In genomic region chr11:13126430-13126829, GRCh38 we compare ENCODE assay signal across 13 cellular contexts.
A peak's percentile ranks its signal among the peaks of the same experiment; 100 is the strongest.
DNase-seq lines count a peak whose midpoint lies in the region.
"Had no signal": no experiment of that assay in that cellular context is flagged by ENCODE, and none has a peak within 500 bp of the region (broad histone marks: within the 10 kb centered on the region; RNA-seq: fewer than 3 reads in every experiment).

No MANE protein-coding gene starts in this region.

- H3K27me3 ChIP-seq in MG63 = no peaks in the 10 kb centered on the region
- H3K27me3 ChIP-seq: cardiac muscle cell had no signal

- H3K36me3 Mint-ChIP-seq in activated T-helper 2 cell treated with anti-CD3 and anti-CD28 coated beads, Interferon-gamma antibody, Interleukin-2, Interleukin-4, amounts not matched to agents 10 μg/mL and 5 μg/mL and 100 μg/mL, durations not matched to agents 14 hours and 24 hours and 36 hours (ENCODE audit: low read depth) = no peaks in the 10 kb centered on the region

- H3K27me3 Mint-ChIP-seq in activated T-helper 2 cell treated with anti-CD3 and anti-CD28 coated beads, Interferon-gamma antibody, Interleukin-2, Interleukin-4, amounts not matched to agents 10 μg/mL and 5 μg/mL and 100 μg/mL, durations not matched to agents 14 hours and 24 hours and 36 hours (ENCODE audit: low read depth) = peaks cover 8% of the 10 kb centered on the region

- no peaks in the 10 kb centered on the region for H3K4me1 Mint-ChIP-seq in activated T-helper 2 cell treated with anti-CD3 and anti-CD28 coated beads, Interferon-gamma antibody, Interleukin-2, Interleukin-4, amounts not matched to agents 10 μg/mL and 5 μg/mL and 100 μg/mL, durations not matched to agents 14 hours and 24 hours and 36 hours (ENCODE audit: low read depth)
- H3K4me1 Mint-ChIP-seq: stimulated activated naive CD8-positive, alpha-beta T cell treated with anti-CD3 and anti-CD28 coated beads, Interleukin-15, amount 100 ng/mL, for 72 hours had no signal

- in situ Hi-C loops in ACHN (cut with HindIII; ENCODE audit: low pct_ligation_motif_present, low pct_unique_long_range_greater_than_20kb, low sequenced_read_pairs) = no loop called here
- in situ Hi-C loops in SK-MEL-5 (cut with HindIII; ENCODE audit: low pct_unique_long_range_greater_than_20kb, low sequenced_read_pairs) = no loop called here

- H3K9me3 ChIP-seq in MG63 = peaks cover 10% of the 10 kb centered on the region

- DNase-seq in ACHN = peak; percentile 88
- DNase-seq in MG63 = peak; percentile 82
- DNase-seq in SK-MEL-5 (ENCODE audit: low read depth, low spot score) = peak; percentile 96
- peak; percentile 97 for DNase-seq in foreskin melanocyte
- DNase-seq in activated T-helper 2 cell treated with anti-CD3 and anti-CD28 coated beads, Interferon-gamma antibody, Interleukin-2, Interleukin-4, amounts not matched to agents 10 μg/mL and 5 μg/mL and 100 μg/mL, durations not matched to agents 14 hours and 24 hours and 36 hours (ENCODE audit: low spot score) = no peak
- no peak for DNase-seq in stimulated activated CD4-positive, alpha-beta T cell treated with anti-CD3 and anti-CD28 coated beads, Interleukin-4, amount 100 ng/mL, for 24 hours
- no peak for DNase-seq in stimulated activated CD4-positive, alpha-beta T cell treated with anti-CD3 and anti-CD28 coated beads, Interleukin-4, amount 100 ng/mL, for 4 hours
- DNase-seq in cerebellar nuclear complex (lab: John Stamatoyannopoulos, UW) = no peak
- DNase-seq: AML-193; NCI-H2171 treated with DMSO at 0.1 percent for 48 hours; retina; stimulated activated naive CD8-positive, alpha-beta T cell treated with anti-CD3 and anti-CD28 coated beads, Interleukin-15, amount 100 ng/mL, for 72 hours had no signal

- no peaks in the 10 kb centered on the region for H3K36me3 ChIP-seq in MG63
- H3K36me3 ChIP-seq: cardiac muscle cell had no signal

- peak overlapping the region; percentile 9 for H3K4me3 ChIP-seq in MG63
- H3K4me3 ChIP-seq: cardiac muscle cell had no signal

- no peak overlapping the region for H3K4me3 Mint-ChIP-seq in activated T-helper 2 cell treated with anti-CD3 and anti-CD28 coated beads, Interferon-gamma antibody, Interleukin-2, Interleukin-4, amounts not matched to agents 10 μg/mL and 5 μg/mL and 100 μg/mL, durations not matched to agents 14 hours and 24 hours and 36 hours (ENCODE audit: low read depth)
- H3K4me3 Mint-ChIP-seq: stimulated activated naive CD8-positive, alpha-beta T cell treated with anti-CD3 and anti-CD28 coated beads, Interleukin-15, amount 100 ng/mL, for 72 hours had no signal

- no peaks in the 10 kb centered on the region for H3K9me3 Mint-ChIP-seq in activated T-helper 2 cell treated with anti-CD3 and anti-CD28 coated beads, Interferon-gamma antibody, Interleukin-2, Interleukin-4, amounts not matched to agents 10 μg/mL and 5 μg/mL and 100 μg/mL, durations not matched to agents 14 hours and 24 hours and 36 hours

- no peak overlapping the region for H3K27ac Mint-ChIP-seq in activated T-helper 2 cell treated with anti-CD3 and anti-CD28 coated beads, Interferon-gamma antibody, Interleukin-2, Interleukin-4, amounts not matched to agents 10 μg/mL and 5 μg/mL and 100 μg/mL, durations not matched to agents 14 hours and 24 hours and 36 hours

- intact Hi-C loops in activated T-helper 2 cell treated with anti-CD3 and anti-CD28 coated beads, Interferon-gamma antibody, Interleukin-2, Interleukin-4, amounts not matched to agents 10 μg/mL and 5 μg/mL and 100 μg/mL, durations not matched to agents 14 hours and 24 hours and 36 hours (cut with micrococcal nuclease) = no loop called here

Comparison
In these comparisons a context has a peak if more than half of its experiments do, and no peak if none do; other contexts are left out.
1. DNase-seq: peak in ACHN (single experiment), MG63 (single experiment), SK-MEL-5 (single experiment) and foreskin melanocyte (single experiment); none in activated T-helper 2 cell treated with anti-CD3 and anti-CD28 coated beads, Interferon-gamma antibody, Interleukin-2, Interleukin-4, amounts not matched to agents 10 μg/mL and 5 μg/mL and 100 μg/mL, durations not matched to agents 14 hours and 24 hours and 36 hours (single experiment), stimulated activated CD4-positive, alpha-beta T cell treated with anti-CD3 and anti-CD28 coated beads, Interleukin-4, amount 100 ng/mL, for 24 hours (single experiment), stimulated activated CD4-positive, alpha-beta T cell treated with anti-CD3 and anti-CD28 coated beads, Interleukin-4, amount 100 ng/mL, for 4 hours (0 of 2) and cerebellar nuclear complex (0 of 2).